In the genomic region with DNA sequence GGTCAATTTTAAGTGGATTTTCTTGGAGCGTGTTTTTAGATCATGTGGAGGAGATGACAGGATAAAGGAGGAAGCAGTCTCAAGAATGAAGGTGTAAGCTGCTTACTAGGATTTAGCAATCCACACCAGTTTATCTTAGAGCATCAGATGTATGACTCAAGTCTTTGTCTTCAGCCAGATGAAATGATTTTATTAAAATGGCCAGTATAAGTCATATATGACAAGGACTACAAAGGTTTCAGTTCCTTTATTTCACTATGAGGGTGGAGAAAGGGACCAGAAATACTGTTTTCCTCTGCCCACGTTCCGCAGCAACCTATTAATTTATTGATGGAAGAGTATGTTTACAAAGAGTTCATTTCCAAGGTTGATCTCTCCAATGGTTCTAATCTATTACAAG, we compare ENCODE assay signal across 29 cellular contexts.
A peak's percentile ranks its signal among the peaks of the same experiment; 100 is the strongest.
DNase-seq lines count a peak whose midpoint lies in the region; ATAC-seq, FAIRE-seq and TF ChIP-seq lines count a peak whose summit lies in the region.
"Had no signal": no experiment of that assay in that cellular context is flagged by ENCODE, and none has a peak within 500 bp of the region (broad histone marks: within the 10 kb centered on the region; RNA-seq: fewer than 3 reads in every experiment).

No MANE protein-coding gene starts in this region.

- TF ChIP-seq CTCF in MCF 10A (IDR thresholded peaks at IDR 0.05; ENCODE audit: unreplicated experiment) = no peak
- TF ChIP-seq CTCF in breast epithelium (IDR thresholded peaks at IDR 0.05) = no peak
- TF ChIP-seq CTCF in gastrocnemius medialis (IDR thresholded peaks at IDR 0.05 in 4 of 5, conservative IDR thresholded peaks at IDR 0.05 in 1 of 5) = no peak

- FAIRE-seq in frontal cortex (lab: Jason Lieb, UNC) = no peak
- FAIRE-seq: A204.1, HTR-8/SVneo, K562 had no signal

- peak; percentile 6 for DNase-seq in MCF 10A (ENCODE audit: unreplicated experiment)
- DNase-seq in breast epithelium (ENCODE audit: low spot score in 2 of 2) = no peak
- DNase-seq in NCI-H82 (lab: John Stamatoyannopoulos, UW) = peak; percentile 79
- peak; percentile 4 for DNase-seq in RPMI8226
- no peak for DNase-seq in substantia nigra (lab: John Stamatoyannopoulos, UW)
- DNase-seq in NCI-H146 (lab: John Stamatoyannopoulos, UW) = no peak
- no peak for DNase-seq in frontal cortex (ENCODE audit: low spot score in 2 of 2)
- no peak for DNase-seq in gastrocnemius medialis
- DNase-seq: AML-193; C1 segment of cervical spinal cord; CD8-positive, alpha-beta memory T cell; DMS153; DND-41; GM23248; H7; MG63; NCI-H1105; NCI-H2029; NCI-H446; NCI-H524 treated with DMSO at 0.1 percent for 48 hours; NCI-H774; PC-9; Right ventricle myocardium superior; SW 1271; T-helper 9 cell had no signal

- no peaks in the 10 kb centered on the region for H3K9me3 ChIP-seq in breast epithelium
- H3K9me3 ChIP-seq in gastrocnemius medialis = no peaks in the 10 kb centered on the region
- H3K9me3 ChIP-seq: MG63 had no signal

- ATAC-seq in gastrocnemius medialis = no peak
- ATAC-seq: K562 had no signal

- in situ Hi-C loops in gastrocnemius medialis (cut with MboI; ENCODE audit: low sequenced_read_pairs in 4 of 4) = no loop called here

- BruUV-seq in MCF 10A (replicated peaks; lab: Mats Ljungman, UMichigan) = no TSS peak

- no peaks in the 10 kb centered on the region for H3K27me3 Mint-ChIP-seq in MCF 10A (ENCODE audit: insufficient read depth, unreplicated experiment)
- H3K27me3 Mint-ChIP-seq: CD8-positive, alpha-beta memory T cell had no signal

- H3K9me3 Mint-ChIP-seq in MCF 10A (ENCODE audit: unreplicated experiment) = no peaks in the 10 kb centered on the region
- H3K9me3 Mint-ChIP-seq: CD8-positive, alpha-beta memory T cell; T-helper 1 cell treated with Interleukin-12 subunit alpha and Interleukin-12 subunit beta and Interleukin-4 antibody, amounts not matched to agents 30 μg/mL and 1 μg/mL, for 36 hours had no signal

- no peaks in the 10 kb centered on the region for H3K4me1 Mint-ChIP-seq in MCF 10A (ENCODE audit: insufficient read depth, unreplicated experiment)
- H3K4me1 Mint-ChIP-seq: CD8-positive, alpha-beta memory T cell had no signal

- no peak for TF ChIP-seq POLR2A in breast epithelium (IDR thresholded peaks at IDR 0.05)
- TF ChIP-seq POLR2A in gastrocnemius medialis (IDR thresholded peaks at IDR 0.05) = no peak

- H3K27me3 ChIP-seq in breast epithelium = no peaks in the 10 kb centered on the region
- H3K27me3 ChIP-seq in gastrocnemius medialis = no peaks in the 10 kb centered on the region
- H3K27me3 ChIP-seq: MG63 had no signal

- H3K36me3 Mint-ChIP-seq in MCF 10A (ENCODE audit: insufficient read depth, unreplicated experiment) = no peaks in the 10 kb centered on the region
- H3K36me3 Mint-ChIP-seq: CD8-positive, alpha-beta memory T cell had no signal

- CTCF ChIA-PET in MCF 10A (lab: Yijun Ruan, JAX) = no interaction called here

- H3K4me3 ChIP-seq in breast epithelium = no peak overlapping the region
- H3K4me3 ChIP-seq in gastrocnemius medialis = no peak overlapping the region
- H3K4me3 ChIP-seq: GM23248, K562, MG63, PC-9 had no signal

- no peak overlapping the region for H3K27ac ChIP-seq in breast epithelium
- no peak overlapping the region for H3K27ac ChIP-seq in substantia nigra (ENCODE audit: low read depth, low read length, poor library complexity, severe bottlenecking)
- H3K27ac ChIP-seq in gastrocnemius medialis = no peak overlapping the region
- H3K27ac ChIP-seq: GM23248, PC-9 had no signal

- intact Hi-C loops in MCF 10A (cut with micrococcal nuclease) (no loop called here), breast epithelium (cut with DNase I; ENCODE audit: low total_unique reads) (no loop called here), gastrocnemius medialis (cut with DNase I; ENCODE audit: low total_unique reads) (no loop called here)

- H3K4me1 ChIP-seq in breast epithelium (no peaks in the 10 kb centered on the region), gastrocnemius medialis (no peaks in the 10 kb centered on the region)

- no peak overlapping the region for H3K27ac Mint-ChIP-seq in MCF 10A (ENCODE audit: low read depth, unreplicated experiment)
- H3K27ac Mint-ChIP-seq: CD8-positive, alpha-beta memory T cell; T-helper 1 cell treated with Interleukin-12 subunit alpha and Interleukin-12 subunit beta and Interleukin-4 antibody, amounts not matched to agents 30 μg/mL and 1 μg/mL, for 36 hours had no signal

- H3K36me3 ChIP-seq in breast epithelium = no peaks in the 10 kb centered on the region
- H3K36me3 ChIP-seq in gastrocnemius medialis = no peaks in the 10 kb centered on the region
- H3K36me3 ChIP-seq: MG63 had no signal

- POLR2A ChIA-PET in MCF 10A (lab: Yijun Ruan, JAX) = interaction anchor here (0.6 kb wide), 1 partner anchor 232 kb away, joined by 3 read pairs; no protein-coding TSS in a partner anchor

- H3K4me3 Mint-ChIP-seq in MCF 10A (ENCODE audit: unreplicated experiment) = no peak overlapping the region
- H3K4me3 Mint-ChIP-seq: CD8-positive, alpha-beta memory T cell; T-helper 1 cell treated with Interleukin-12 subunit alpha and Interleukin-12 subunit beta and Interleukin-4 antibody, amounts not matched to agents 30 μg/mL and 1 μg/mL, for 36 hours had no signal

Comparison
In these comparisons a context has a peak if more than half of its experiments do, and no peak if none do; other contexts are left out.
1. DNase-seq: peak in MCF 10A (single experiment), NCI-H82 (single experiment) and RPMI8226 (single experiment); none in breast epithelium (0 of 2), substantia nigra (0 of 49), NCI-H146 (single experiment), frontal cortex (0 of 2) and gastrocnemius medialis (0 of 2).